15 cellular contexts compared by ENCODE assay signal in the genomic region with DNA sequence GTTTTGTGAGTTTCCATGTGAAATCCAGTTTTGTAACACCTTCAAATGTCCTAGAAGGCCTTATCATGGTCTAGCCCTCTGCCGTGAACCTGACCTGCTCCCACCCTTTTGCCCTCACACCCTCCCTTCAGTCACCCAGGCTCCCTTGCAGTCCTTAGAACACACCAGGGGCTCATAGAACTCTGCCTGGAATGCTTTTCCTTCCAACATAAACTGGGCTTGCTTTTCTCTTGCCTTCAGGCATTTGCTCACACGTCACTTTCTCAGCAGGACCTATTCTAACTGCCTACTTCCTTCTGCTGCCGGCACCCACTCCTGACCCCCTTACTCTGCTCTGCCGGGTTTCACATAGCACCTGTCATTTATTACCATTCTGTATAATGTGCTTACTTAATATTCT.
"Had no signal": no experiment of that assay in that cellular context is flagged by ENCODE, and none has a peak within 500 bp of the region (broad histone marks: within the 10 kb centered on the region; RNA-seq: fewer than 3 reads in every experiment).

No MANE protein-coding gene starts in this region.

- H3K27me3 ChIP-seq: body of pancreas, esophagus squamous epithelium, hepatocyte, right lobe of liver, spleen had no signal

- H3K9me3 ChIP-seq: body of pancreas, esophagus squamous epithelium, prostate gland, right lobe of liver, spleen had no signal

- H3K4me3 ChIP-seq: body of pancreas, coronary artery, esophagus squamous epithelium, hepatocyte, prostate gland, right lobe of liver, spleen had no signal

- DNase-seq: activated CD4-positive, alpha-beta memory T cell treated with anti-CD3 and anti-CD28 coated beads for 36 hours; activated effector memory CD4-positive, alpha-beta T cell treated with anti-CD3 and anti-CD28 coated beads, Interleukin-2, amount 50 U/mL, for 16 hours; activated T-cell treated with anti-CD3 and anti-CD28 coated beads, Interleukin-2, amount 50 U/mL, for 4 hours; amniotic stem cell; body of pancreas; central memory CD4-positive, alpha-beta T cell; effector CD4-positive, alpha-beta T cell; esophagus squamous epithelium; midbrain; right lobe of liver; spleen had no signal

- H3K27ac ChIP-seq: body of pancreas, coronary artery, esophagus squamous epithelium, hepatocyte, prostate gland, right lobe of liver, spleen, VCaP had no signal

- H3K4me1 ChIP-seq: body of pancreas, esophagus squamous epithelium, prostate gland, right lobe of liver, spleen had no signal

- ATAC-seq: activated T-cell treated with anti-CD3 and anti-CD28 coated beads, Interleukin-2, amount 50 U/mL, for 4 hours; body of pancreas; right lobe of liver had no signal

- H3K36me3 ChIP-seq: esophagus squamous epithelium, prostate gland, right lobe of liver, spleen had no signal
